Comparison of ENCODE assay signal across 10 cellular contexts in the genomic region with DNA sequence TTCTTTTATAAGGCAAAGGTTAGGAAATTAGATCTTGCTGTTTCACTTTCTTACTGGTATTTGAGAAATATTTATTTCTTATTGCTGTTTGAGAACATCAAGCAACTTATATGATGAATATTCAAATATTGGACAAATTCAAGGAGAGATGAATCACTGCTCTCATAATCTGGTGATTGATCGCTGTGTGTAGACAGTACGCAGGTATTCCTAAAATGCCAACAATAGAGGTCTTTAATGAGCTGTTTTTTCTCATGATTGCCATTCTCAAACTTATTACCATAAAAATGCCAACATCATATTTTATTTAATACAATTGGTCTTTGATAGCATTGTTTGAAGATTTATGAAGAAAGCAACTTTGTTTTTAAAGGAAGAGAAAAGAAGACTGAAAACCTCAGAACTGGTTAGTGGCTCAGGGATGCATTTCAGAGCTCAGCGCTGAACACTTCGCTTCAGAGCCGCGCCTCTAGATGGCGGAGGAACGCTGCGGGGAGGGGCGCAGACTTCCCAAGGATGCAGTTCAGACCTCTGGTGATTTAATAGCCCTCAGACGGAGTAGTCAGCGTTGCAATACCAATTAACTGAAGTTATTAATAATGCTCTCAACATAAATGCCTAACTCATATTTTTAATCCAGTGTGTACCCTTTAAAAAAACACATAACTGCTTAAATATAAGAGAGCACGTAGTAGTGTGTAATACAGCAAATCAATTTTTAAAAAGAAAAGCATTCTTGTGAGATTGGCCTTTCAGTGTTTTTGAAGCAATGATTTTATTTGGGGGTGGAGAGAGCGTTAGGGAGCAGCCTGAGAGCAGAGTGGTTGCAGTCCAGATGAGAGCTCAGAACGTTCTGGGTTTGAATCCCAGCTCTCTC. TPM values are rescaled to one million over a fixed set of nuclear protein-coding genes. Genes with fewer than 3 reads are reported as not detected.
DNase-seq lines count a peak whose midpoint lies in the region; ATAC-seq, FAIRE-seq and TF ChIP-seq lines count a peak whose summit lies in the region.
"Had no signal": no experiment of that assay in that cellular context is flagged by ENCODE, and none has a peak within 500 bp of the region (broad histone marks: within the 10 kb centered on the region; RNA-seq: fewer than 3 reads in every experiment).

No MANE protein-coding gene starts in this region.

- no peaks in the 10 kb centered on the region for H3K4me1 ChIP-seq in RWPE2 (ENCODE audit: insufficient read depth, poor library complexity, severe bottlenecking)
- no peaks in the 10 kb centered on the region for H3K4me1 ChIP-seq in pancreas
- no peaks in the 10 kb centered on the region for H3K4me1 ChIP-seq in CD4-positive, alpha-beta memory T cell (ENCODE audit: insufficient read depth, low read length)
- H3K4me1 ChIP-seq: BLaER1 had no signal

- peak; percentile 45 for FAIRE-seq in pancreas (lab: Jason Lieb, UNC)

- 15 to 16% methylated on average over 15 of the region's 15 CpGs for WGBS in pancreas, 2 donors

- H3K4me1 Mint-ChIP-seq in CD4-positive, alpha-beta memory T cell = no peaks in the 10 kb centered on the region

- no peak overlapping the region for H3K4me3 Mint-ChIP-seq in CD4-positive, alpha-beta memory T cell
- H3K4me3 Mint-ChIP-seq: activated B cell treated with CpG ODN at 0.5 μM for 24 hours had no signal

- peak; percentile 60 for TF ChIP-seq CTCF in RWPE2 (IDR thresholded peaks at IDR 0.05; ENCODE audit: poor library complexity, severe bottlenecking)
- peak in 3 of 4 donors; percentile 20 to 58 (median 40) for TF ChIP-seq CTCF in pancreas (IDR thresholded peaks at IDR 0.05)

- CTCF ChIA-PET in CD4-positive, alpha-beta memory T cell (lab: Charles Lee; ENCODE audit: partially characterized antibody) = no interaction called here

- no peak overlapping the region for H3K4me3 ChIP-seq in RWPE2 (ENCODE audit: severe bottlenecking)
- no peak overlapping the region for H3K4me3 ChIP-seq in pancreas
- no peak overlapping the region for H3K4me3 ChIP-seq in CD4-positive, alpha-beta memory T cell (ENCODE audit: low read length in 2 of 2)
- H3K4me3 ChIP-seq: BLaER1 had no signal

- POLR2A ChIA-PET in CD4-positive, alpha-beta memory T cell (lab: Charles Lee; ENCODE audit: partially characterized antibody) = no interaction called here

- H3K27ac ChIP-seq in RWPE2 (ENCODE audit: poor library complexity, severe bottlenecking) = no peak overlapping the region
- no peak overlapping the region for H3K27ac ChIP-seq in pancreas
- H3K27ac ChIP-seq in CD4-positive, alpha-beta memory T cell (ENCODE audit: low read depth, low read length) = no peak overlapping the region
- H3K27ac ChIP-seq: BLaER1 had no signal

- H3K27me3 ChIP-seq in RWPE2 (ENCODE audit: insufficient read depth, poor library complexity, severe bottlenecking) (no peaks in the 10 kb centered on the region), pancreas (no peaks in the 10 kb centered on the region)
- no peaks in the 10 kb centered on the region for H3K27me3 ChIP-seq in CD4-positive, alpha-beta memory T cell (ENCODE audit: insufficient read depth, low read length)
- H3K27me3 ChIP-seq: BLaER1 had no signal

- no peaks in the 10 kb centered on the region for H3K36me3 Mint-ChIP-seq in CD4-positive, alpha-beta memory T cell

- H3K36me3 ChIP-seq in RWPE2 (ENCODE audit: low read depth) (no peaks in the 10 kb centered on the region), pancreas (no peaks in the 10 kb centered on the region)
- no peaks in the 10 kb centered on the region for H3K36me3 ChIP-seq in CD4-positive, alpha-beta memory T cell (ENCODE audit: insufficient read depth, low read length)
- H3K36me3 ChIP-seq: BLaER1 had no signal

- ATAC-seq in HG03135 (IDR thresholded peaks at IDR 0.05; ENCODE audit: unreplicated experiment) (peak; percentile 60), RWPE2 (ENCODE audit: low read depth) (peak; percentile 81; the same call in 2 of the 3 replicates), pancreas (peak; percentile 90 to 97 (median 92))

- H3K27ac Mint-ChIP-seq in CD4-positive, alpha-beta memory T cell = no peak overlapping the region
- H3K27ac Mint-ChIP-seq: activated B cell treated with CpG ODN at 0.5 μM for 24 hours had no signal

- DNase-seq in DMS53 (lab: John Stamatoyannopoulos, UW) (peak; percentile 10), DMS53 treated with DMSO at 0.1 percent for 48 hours (lab: John Stamatoyannopoulos, UW; ENCODE audit: unreplicated experiment) (no peak), RWPE2 (ENCODE audit: low spot score) (no peak), globus pallidus (ENCODE audit: low spot score) (peak; percentile 30), pancreas (peak; percentile 25 to 78 (median 48)), GM19240 (ENCODE audit: insufficient read length, low spot score) (no peak)
- no peak for DNase-seq in CD4-positive, alpha-beta memory T cell
- DNase-seq: activated B cell treated with CpG ODN at 0.5 μM for 24 hours had no signal

- H3K9me3 ChIP-seq in RWPE2 (ENCODE audit: severe bottlenecking) (no peaks in the 10 kb centered on the region), pancreas (no peaks in the 10 kb centered on the region)
- no peaks in the 10 kb centered on the region for H3K9me3 ChIP-seq in CD4-positive, alpha-beta memory T cell (ENCODE audit: control insufficient read depth in 1 of 2, low read length in 2 of 2)
- H3K9me3 ChIP-seq: BLaER1 had no signal

- intact Hi-C loops in pancreas (cut with DNase I) = no loop called here
- intact Hi-C loops in CD4-positive, alpha-beta memory T cell (cut with micrococcal nuclease) = no loop called here

- H3K9me3 Mint-ChIP-seq in CD4-positive, alpha-beta memory T cell = no peaks in the 10 kb centered on the region
- H3K9me3 Mint-ChIP-seq: activated B cell treated with CpG ODN at 0.5 μM for 24 hours had no signal

- H3K27me3 Mint-ChIP-seq in CD4-positive, alpha-beta memory T cell = peaks cover 3 to 4% of the 10 kb centered on the region in 2 donors

RNA-seq across cellular contexts. Expression of gene STEAP4, which starts 38.5 kb away (rescaled TPM):
- total RNA-seq in pancreas = 10 to 100 TPM in 3 of 6 donors, 1 to 10 TPM in 3; 4.2 to 15.0 (median 11.0) TPM
- polyA plus RNA-seq in pancreas = 1 to 10 TPM; 3.2 to 4.2 TPM
- not detected for total RNA-seq in CD4-positive, alpha-beta memory T cell
- polyA plus RNA-seq in CD4-positive, alpha-beta memory T cell = not detected

Comparison
In these comparisons a context has a peak if more than half of its experiments do, and no peak if none do; other contexts are left out.
1. DNase-seq: peak in DMS53 (single experiment), globus pallidus (single experiment) and pancreas (6 of 6); none in DMS53 treated with DMSO at 0.1 percent for 48 hours (single experiment), RWPE2 (single experiment), CD4-positive, alpha-beta memory T cell (0 of 5) and GM19240 (single experiment).
2. RNA of gene STEAP4, which starts 38.5 kb away (total RNA-seq): 4.2 to 15.0 TPM in pancreas; not detected in CD4-positive, alpha-beta memory T cell; every median in the first group is over 4 times any median in the second.
3. Peak in every context shown above with its lines, with median percentiles within 50 percentile points of each other: ATAC-seq.